In the genomic region with DNA sequence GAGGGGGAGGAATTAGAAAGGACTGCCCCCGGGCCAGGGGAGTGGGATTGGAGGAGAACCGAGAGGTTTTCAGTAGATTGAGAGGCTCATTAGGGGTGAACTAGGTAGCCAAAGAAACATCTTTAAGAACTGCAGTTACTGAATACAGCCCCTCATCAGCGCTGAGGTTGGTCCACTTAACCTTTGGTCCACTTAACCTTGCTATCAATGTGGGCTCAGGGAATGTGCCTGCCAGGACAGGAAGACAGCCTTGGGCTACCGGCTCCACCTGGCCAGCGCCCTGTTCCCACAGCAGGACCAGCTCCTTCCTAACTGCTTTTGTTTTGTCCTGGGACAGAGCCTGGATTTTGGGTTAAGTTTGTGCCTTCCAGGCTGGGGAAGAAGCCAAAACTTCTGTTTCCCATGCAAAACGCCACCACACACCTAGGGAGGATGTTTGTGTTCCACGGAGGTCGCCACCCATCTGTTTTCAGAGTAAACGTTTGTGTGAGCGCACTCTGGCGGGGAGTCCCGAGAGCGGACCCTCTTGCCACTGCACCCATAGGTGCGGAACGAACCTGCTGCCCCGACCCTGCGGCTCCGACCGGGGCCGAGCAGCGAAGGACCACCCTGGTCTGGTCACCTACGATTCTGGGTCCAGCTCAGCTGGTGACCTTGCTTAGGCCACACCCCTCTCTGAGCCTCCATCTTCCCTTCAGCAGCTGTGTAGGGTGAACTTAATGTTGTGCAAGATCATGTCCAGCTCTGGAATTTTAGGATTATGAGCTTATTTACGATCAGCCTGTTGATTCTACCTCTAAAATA, we compare ENCODE assay signal across 1 cellular context.
A peak's percentile ranks its signal among the peaks of the same experiment; 100 is the strongest.
TF ChIP-seq lines count a peak whose summit lies in the region.

No MANE protein-coding gene starts in this region.

TF ChIP-seq in K562, 482 proteins besides CTCF, POLR2A, EP300 and RAD21:
- TF ChIP-seq TCF7 (IDR thresholded peaks at IDR 0.05; ENCODE audit: borderline replicate concordance) (no peak), SAP30 (IDR thresholded peaks at IDR 0.05; ENCODE audit: borderline replicate concordance, insufficient read depth, low read depth, low read length, poor library complexity, severe bottlenecking) (no peak), CEBPG (CRISPR knock-in tag; IDR thresholded peaks at IDR 0.05) (no peak), CEBPG (tag; conservative IDR thresholded peaks at IDR 0.05 in 1 of 2, IDR thresholded peaks at IDR 0.05 in 1 of 2) (no peak), ZNF408 (CRISPR knock-in tag; IDR thresholded peaks at IDR 0.05; ENCODE audit: low read depth) (no peak), CEBPB (tag; IDR thresholded peaks at IDR 0.05) (peak; percentile 24; the same call in 1 of the 2 replicates)
